In genomic region chr2:60550984-60551240, GRCh38 we compare ENCODE assay signal across 8 cellular contexts. TPM values are rescaled to one million over a fixed set of nuclear protein-coding genes. Genes with fewer than 3 reads are reported as not detected.
DNase-seq lines count a peak whose midpoint lies in the region; ATAC-seq, FAIRE-seq and TF ChIP-seq lines count a peak whose summit lies in the region.

No MANE protein-coding gene starts in this region.

- no peaks in the 10 kb centered on the region for H3K36me3 ChIP-seq in keratinocyte (ENCODE audit: control insufficient read depth in 2 of 2, extremely low read depth in 1 of 2, insufficient read depth in 2 of 2, low read length in 2 of 2)
- H3K36me3 ChIP-seq in stomach smooth muscle (ENCODE audit: control insufficient read depth in 2 of 2, insufficient read depth in 2 of 2, low read length in 2 of 2): no peaks in the 10 kb centered on the region

- H3K9me3 Mint-ChIP-seq in activated T-cell treated with anti-CD3 and anti-CD28 coated beads, Interleukin-2, amount 50 U/mL, for 4 hours: no peaks in the 10 kb centered on the region
- no peaks in the 10 kb centered on the region for H3K9me3 Mint-ChIP-seq in activated T-helper 17 cell treated with anti-CD3 and anti-CD28 coated beads, Interleukin-2, amount 50 U/mL, for 72 hours

- H3K9ac ChIP-seq in keratinocyte (ENCODE audit: control insufficient read depth, extremely low read depth, insufficient read depth, low read length): peak overlapping the region; percentile 77
- H3K9ac ChIP-seq in stomach smooth muscle (ENCODE audit: low read length in 2 of 2): peak overlapping the region; percentile 47 to 67

- DNase-seq in activated T-cell treated with anti-CD3 and anti-CD28 coated beads, Interleukin-2, amount 50 U/mL, for 4 hours: no peak
- no peak for DNase-seq in activated T-cell treated with anti-CD3 and anti-CD28 coated beads for 4 hours
- no peak for DNase-seq in keratinocyte (ENCODE audit: low read depth, low spot score)
- DNase-seq in cerebellar nuclear complex (lab: John Stamatoyannopoulos, UW): no peak
- no peak for DNase-seq in NCI-H446 (lab: John Stamatoyannopoulos, UW)

- H3K9me1 ChIP-seq in keratinocyte (ENCODE audit: control insufficient read depth, extremely low read depth, insufficient read depth, low read length): no peaks in the 10 kb centered on the region

- peaks cover 33% of the 10 kb centered on the region for H3K4me1 ChIP-seq in keratinocyte (ENCODE audit: control insufficient read depth, extremely low read depth, insufficient read depth, low read length)
- H3K4me1 ChIP-seq in stomach smooth muscle (ENCODE audit: control insufficient read depth, insufficient read depth, low read length): peaks cover 44% of the 10 kb centered on the region

- no peak overlapping the region for H3K27ac Mint-ChIP-seq in activated T-helper 17 cell treated with anti-CD3 and anti-CD28 coated beads, Interleukin-2, amount 50 U/mL, for 72 hours

- peak overlapping the region; percentile 90 for H3K4me2 ChIP-seq in keratinocyte (ENCODE audit: control insufficient read depth, extremely low read depth, insufficient read depth, low read depth, low read length)

- H3K4me1 Mint-ChIP-seq in activated T-cell treated with anti-CD3 and anti-CD28 coated beads, Interleukin-2, amount 50 U/mL, for 4 hours (ENCODE audit: low read depth): peaks cover 38% of the 10 kb centered on the region
- H3K4me1 Mint-ChIP-seq in activated T-helper 17 cell treated with anti-CD3 and anti-CD28 coated beads, Interleukin-2, amount 50 U/mL, for 72 hours: peaks cover 9% of the 10 kb centered on the region

- H3K4me3 ChIP-seq in keratinocyte (ENCODE audit: control insufficient read depth in 2 of 3, extremely low read depth in 1 of 3, insufficient read depth in 2 of 3, low read depth in 1 of 3, low read length in 3 of 3) (peak overlapping the region; percentile 53 to 91 (median 86)), stomach smooth muscle (ENCODE audit: low read length in 2 of 2) (peak overlapping the region; percentile 84 to 86)

- peak overlapping the region; percentile 64 for H3K27ac ChIP-seq in keratinocyte (ENCODE audit: control insufficient read depth, insufficient read depth, low read length)
- peak overlapping the region; percentile 82 for H3K27ac ChIP-seq in stomach smooth muscle (ENCODE audit: low read length)

- no peaks in the 10 kb centered on the region for H3K36me3 Mint-ChIP-seq in activated T-cell treated with anti-CD3 and anti-CD28 coated beads, Interleukin-2, amount 50 U/mL, for 4 hours (ENCODE audit: insufficient read depth)
- peaks cover 6% of the 10 kb centered on the region for H3K36me3 Mint-ChIP-seq in activated T-helper 17 cell treated with anti-CD3 and anti-CD28 coated beads, Interleukin-2, amount 50 U/mL, for 72 hours (ENCODE audit: low read depth)

- FAIRE-seq in keratinocyte (lab: Jason Lieb, UNC): no peak

- no peak for ATAC-seq in activated T-cell treated with anti-CD3 and anti-CD28 coated beads, Interleukin-2, amount 50 U/mL, for 4 hours
- ATAC-seq in activated T-helper 17 cell treated with anti-CD3 and anti-CD28 coated beads, Interleukin-2, amount 50 U/mL, for 72 hours (replicated peaks): no peak
- ATAC-seq in HG03135 (IDR thresholded peaks at IDR 0.05; ENCODE audit: unreplicated experiment): no peak

- dilution Hi-C loops in keratinocyte (cut with MboI; ENCODE audit: extremely low pct_ligation_motif_present, low sequenced_read_pairs): no loop called here

- H2AFZ ChIP-seq in keratinocyte (ENCODE audit: control insufficient read depth, low read length): peak overlapping the region; percentile 52

- H3K4me3 Mint-ChIP-seq in activated T-cell treated with anti-CD3 and anti-CD28 coated beads, Interleukin-2, amount 50 U/mL, for 4 hours: peak overlapping the region; percentile 85
- H3K4me3 Mint-ChIP-seq in activated T-helper 17 cell treated with anti-CD3 and anti-CD28 coated beads, Interleukin-2, amount 50 U/mL, for 72 hours: peak overlapping the region; percentile 80

- H3K79me2 ChIP-seq in keratinocyte (ENCODE audit: control insufficient read depth, insufficient read depth, low read length): peaks cover 58% of the 10 kb centered on the region

- H4K20me1 ChIP-seq in keratinocyte (ENCODE audit: control insufficient read depth, extremely low read depth, insufficient read depth, low read length): no peaks in the 10 kb centered on the region

- H3K27me3 ChIP-seq in keratinocyte (ENCODE audit: control insufficient read depth, extremely low read depth, insufficient read depth, low read length) (peaks cover 9% of the 10 kb centered on the region), stomach smooth muscle (ENCODE audit: control insufficient read depth in 1 of 2, insufficient read depth in 2 of 2, low read length in 2 of 2) (peaks cover 2% of the 10 kb centered on the region in 2 donors)

- H3K9me3 ChIP-seq in keratinocyte (ENCODE audit: control insufficient read depth, low read depth, low read length): no peaks in the 10 kb centered on the region
- H3K9me3 ChIP-seq in stomach smooth muscle (ENCODE audit: control insufficient read depth in 2 of 2, low read length in 2 of 2): no peaks in the 10 kb centered on the region

- peaks cover 66% of the 10 kb centered on the region for H3K27me3 Mint-ChIP-seq in activated T-cell treated with anti-CD3 and anti-CD28 coated beads, Interleukin-2, amount 50 U/mL, for 4 hours (ENCODE audit: low read depth)
- H3K27me3 Mint-ChIP-seq in activated T-helper 17 cell treated with anti-CD3 and anti-CD28 coated beads, Interleukin-2, amount 50 U/mL, for 72 hours: peaks cover 50% of the 10 kb centered on the region

- no peak for TF ChIP-seq CTCF in keratinocyte (optimal IDR thresholded peaks at IDR 0.05 in 1 of 3, IDR thresholded peaks at IDR 0.05 in 1 of 3, conservative IDR thresholded peaks at IDR 0.05 in 1 of 3; ENCODE audit: extremely low read depth in 1 of 3, insufficient read depth in 2 of 3, low read length in 3 of 3)

RNA-seq across cellular contexts. Expression of gene BCL11A, which starts 2.5 kb away (rescaled TPM):
- 1 to 10 TPM in 1 of 3 donors, under 1 TPM in 2; 0.38 to 2.6 (median 0.87) TPM for total RNA-seq in activated T-cell treated with anti-CD3 and anti-CD28 coated beads, Interleukin-2, amount 50 U/mL, for 4 hours
- under 1 TPM in 1 of 2 donors, not detected in 1; 0.90 TPM for total RNA-seq in activated T-helper 17 cell treated with anti-CD3 and anti-CD28 coated beads, Interleukin-2, amount 50 U/mL, for 72 hours
- polyA plus RNA-seq in keratinocyte: 3.8 to 5.3 TPM (median 5.0 TPM) in 3 replicates
- 6.4 TPM for polyA plus RNA-seq in keratinocyte (2011; ENCODE audit: low read depth)
- polyA plus RNA-seq in keratinocyte (2011; cell fraction: cytosol; rRNA removed): 2.9 and 3.7 TPM in 2 replicates
- polyA plus RNA-seq in keratinocyte (2011; cell fraction: nucleus; rRNA removed): 10.2 and 12.2 TPM in 2 replicates
- polyA plus RNA-seq in keratinocyte (2012; ENCODE audit: low replicate concordance): 4.8 and 12.4 TPM in 2 replicates
- 9.7 to 17.6 TPM (median 12.8 TPM) in 3 replicates for polyA minus RNA-seq in keratinocyte
- 4.2 TPM for polyA minus RNA-seq in keratinocyte (2011; cell fraction: cytosol; rRNA and poly(A)+ RNA removed)
- 10.6 and 20.9 TPM in 2 replicates for polyA minus RNA-seq in keratinocyte (2011; cell fraction: nucleus; rRNA and poly(A)+ RNA removed)
